8 cellular contexts compared by ENCODE assay signal in the genomic region with DNA sequence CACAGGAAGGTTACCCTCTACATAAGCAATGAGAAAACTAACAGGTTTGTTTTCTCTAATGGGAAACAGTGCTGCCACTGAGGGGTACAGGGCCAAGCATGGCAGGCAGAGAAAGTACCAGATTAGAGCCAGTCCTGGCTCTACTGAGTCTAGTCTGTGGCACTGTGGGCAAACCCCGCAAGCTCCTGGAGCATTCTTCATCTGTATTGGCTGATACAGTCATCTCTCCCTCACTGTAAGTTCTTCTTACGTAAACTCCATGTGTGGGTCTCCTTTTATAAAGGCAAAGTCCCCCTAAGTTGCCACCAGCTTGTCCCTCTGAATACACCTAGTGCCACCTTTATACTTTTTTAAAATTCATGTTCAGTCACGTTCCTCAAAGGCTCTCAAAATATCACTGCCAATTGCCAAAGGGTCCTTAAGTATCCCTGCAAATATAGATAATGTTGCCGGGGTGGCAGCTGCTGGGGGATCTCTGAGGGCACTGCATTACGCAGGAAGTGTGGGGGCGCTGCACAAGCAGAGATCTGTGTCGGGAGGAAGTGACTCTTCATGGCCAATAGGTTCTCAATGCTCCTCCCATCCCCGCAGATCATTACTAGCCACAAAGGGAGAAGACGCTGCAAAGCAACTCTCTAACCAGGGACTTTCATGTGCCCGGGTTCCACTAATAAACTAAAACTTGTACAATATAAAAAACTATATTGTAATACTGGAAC. TPM values are rescaled to one million over a fixed set of nuclear protein-coding genes. Genes with fewer than 3 reads are reported as not detected.
DNase-seq lines count a peak whose midpoint lies in the region; ATAC-seq and TF ChIP-seq lines count a peak whose summit lies in the region.

No MANE protein-coding gene starts in this region.

- H3K27ac ChIP-seq in SJSA1, result peak overlapping the region; percentile 94

- no peak overlapping the region for H3K4me3 ChIP-seq in SJSA1

- no peaks in the 10 kb centered on the region for H3K27me3 ChIP-seq in SJSA1 (replicated peaks)

- H3K9me3 Mint-ChIP-seq in activated naive CD4-positive, alpha-beta T cell treated with anti-CD3 and anti-CD28 coated beads, Interleukin-2, amount 50 U/mL, for 24 hours, result no peaks in the 10 kb centered on the region

- H3K27ac Mint-ChIP-seq in activated naive CD4-positive, alpha-beta T cell treated with anti-CD3 and anti-CD28 coated beads, Interleukin-2, amount 50 U/mL, for 24 hours, result peak overlapping the region; percentile 98

- H3K4me3 Mint-ChIP-seq in activated naive CD4-positive, alpha-beta T cell treated with anti-CD3 and anti-CD28 coated beads, Interleukin-2, amount 50 U/mL, for 24 hours, result peak overlapping the region; percentile 87

- CTCF ChIA-PET in GM10248 (lab: Yijun Ruan, JAX), result interaction anchor here (1.5 to 4.0 kb wide), 4 partner anchors 10 to 17 kb away, joined by 7 to 46 read pairs (median 16); no protein-coding TSS in a partner anchor

- ATAC-seq in HG02588 (IDR thresholded peaks at IDR 0.05; ENCODE audit: unreplicated experiment), result peak; percentile 60

- H3K36me3 ChIP-seq in SJSA1, result peaks cover 54% of the 10 kb centered on the region

- POLR2A ChIA-PET in GM10248 (lab: Yijun Ruan, JAX), result no interaction called here

- peaks cover 23% of the 10 kb centered on the region for H3K36me3 Mint-ChIP-seq in activated naive CD4-positive, alpha-beta T cell treated with anti-CD3 and anti-CD28 coated beads, Interleukin-2, amount 50 U/mL, for 24 hours

- no peaks in the 10 kb centered on the region; the same call in 1 of the 2 replicates for H3K9me3 ChIP-seq in SJSA1 (replicated peaks)

- peaks cover 86% of the 10 kb centered on the region for H3K4me1 ChIP-seq in SJSA1 (replicated peaks)

- TF ChIP-seq CTCF in GM10248 (IDR thresholded peaks at IDR 0.05; ENCODE audit: control extremely low read depth, extremely low read depth, low read depth, missing control alignments), result peak; percentile 29

- H3K4me1 Mint-ChIP-seq in activated naive CD4-positive, alpha-beta T cell treated with anti-CD3 and anti-CD28 coated beads, Interleukin-2, amount 50 U/mL, for 24 hours, result peaks cover 93% of the 10 kb centered on the region

- H3K27me3 Mint-ChIP-seq in activated naive CD4-positive, alpha-beta T cell treated with anti-CD3 and anti-CD28 coated beads, Interleukin-2, amount 50 U/mL, for 24 hours, result no peaks in the 10 kb centered on the region

- DNase-seq in GM10248 (ENCODE audit: extremely low spot score), result peak; percentile 74
- no peak for DNase-seq in SJSA1 (ENCODE audit: low read depth in 1 of 2, low spot score in 2 of 2)
- DNase-seq in stimulated activated CD4-positive, alpha-beta T cell treated with anti-CD3 and anti-CD28 coated beads, Interleukin-15, amount 100 ng/mL, for 24 hours, result peak; percentile 80
- no peak for DNase-seq in T1000 (lab: John Stamatoyannopoulos, UW)
- no peak for DNase-seq in NCI-H2171 (lab: John Stamatoyannopoulos, UW)
- no peak for DNase-seq in SW480 (ENCODE audit: low spot score)

RNA-seq across cellular contexts. Expression of a gene that starts 18.8 kb away (rescaled TPM):
- 164 and 347 TPM in 2 replicates for total RNA-seq in SJSA1 (2014; rRNA removed; shearing (Covaris generic))

Comparison
In these comparisons a context has a peak if more than half of its experiments do, and no peak if none do; other contexts are left out.
1. DNase-seq: peak in GM10248 (single experiment) and stimulated activated CD4-positive, alpha-beta T cell treated with anti-CD3 and anti-CD28 coated beads, Interleukin-15, amount 100 ng/mL, for 24 hours (single experiment); none in SJSA1 (0 of 2), T1000 (single experiment), NCI-H2171 (single experiment) and SW480 (single experiment).